Comparison of ENCODE assay signal across 29 cellular contexts in genomic region chr1:211480941-211481545, GRCh38. TPM values are rescaled to one million over a fixed set of nuclear protein-coding genes. Genes with fewer than 3 reads are reported as not detected.
"Had no signal": no experiment of that assay in that cellular context is flagged by ENCODE, and none has a peak within 500 bp of the region (broad histone marks: within the 10 kb centered on the region; RNA-seq: fewer than 3 reads in every experiment).

No MANE protein-coding gene starts in this region.

- H3K9me3 Mint-ChIP-seq: endodermal cell; naive thymus-derived CD4-positive, alpha-beta T cell; nephron progenitor cell had no signal

- DNase-seq: effector CD4-positive, alpha-beta T cell; endodermal cell; heart left ventricle; hippocampal formation; left colon; mesendoderm; naive thymus-derived CD4-positive, alpha-beta T cell; nephron progenitor cell; stimulated activated CD4-positive, alpha-beta T cell treated with anti-CD3 and anti-CD28 coated beads, Interleukin-2, amount 100 ng/mL, for 24 hours; stimulated activated CD4-positive, alpha-beta T cell treated with anti-CD3 and anti-CD28 coated beads, Interleukin-4, amount 100 ng/mL, for 4 hours; stimulated activated naive CD4-positive, alpha-beta T cell; stomach; substantia nigra; trophoblast cell; uterus had no signal

- ATAC-seq: heart left ventricle; left colon; naive thymus-derived CD4-positive, alpha-beta T cell; sciatic nerve had no signal

- H3K27ac Mint-ChIP-seq: endodermal cell; naive thymus-derived CD4-positive, alpha-beta T cell; nephron progenitor cell had no signal

- H3K27me3 ChIP-seq: uterus had no signal

- H3K36me3 Mint-ChIP-seq: naive thymus-derived CD4-positive, alpha-beta T cell had no signal

- H3K9me3 ChIP-seq: heart left ventricle, neutrophil, stomach, thoracic aorta, uterus had no signal

- H3K4me1 ChIP-seq: uterus had no signal

- H3K27ac ChIP-seq: coronary artery, heart left ventricle, neutrophil, stomach, thoracic aorta, uterus had no signal

- H3K4me3 ChIP-seq: coronary artery, heart left ventricle, stomach, thoracic aorta, uterus had no signal

- H3K4me3 Mint-ChIP-seq: endodermal cell; naive thymus-derived CD4-positive, alpha-beta T cell; nephron progenitor cell had no signal

- H3K36me3 ChIP-seq: heart left ventricle, neutrophil, stomach, thoracic aorta, uterus had no signal

- FAIRE-seq: endothelial cell of umbilical vein, frontal cortex had no signal

RNA-seq across cellular contexts. Expression of gene RD3, which starts 10.9 kb away (rescaled TPM):
- total RNA-seq: dermis microvascular lymphatic vessel endothelial cell; endothelial cell of umbilical vein; fibroblast of lung; frontal cortex; glomerular endothelial cell; heart left ventricle; kidney epithelial cell; left colon; liver; lung microvascular endothelial cell; naive thymus-derived CD4-positive, alpha-beta T cell; osteoblast; pulmonary artery endothelial cell; sciatic nerve had no signal
- polyA plus RNA-seq: endothelial cell of umbilical vein; fibroblast of lung; liver; naive thymus-derived CD4-positive, alpha-beta T cell had no signal
